1 cellular context compared by ENCODE assay signal in the genomic region with DNA sequence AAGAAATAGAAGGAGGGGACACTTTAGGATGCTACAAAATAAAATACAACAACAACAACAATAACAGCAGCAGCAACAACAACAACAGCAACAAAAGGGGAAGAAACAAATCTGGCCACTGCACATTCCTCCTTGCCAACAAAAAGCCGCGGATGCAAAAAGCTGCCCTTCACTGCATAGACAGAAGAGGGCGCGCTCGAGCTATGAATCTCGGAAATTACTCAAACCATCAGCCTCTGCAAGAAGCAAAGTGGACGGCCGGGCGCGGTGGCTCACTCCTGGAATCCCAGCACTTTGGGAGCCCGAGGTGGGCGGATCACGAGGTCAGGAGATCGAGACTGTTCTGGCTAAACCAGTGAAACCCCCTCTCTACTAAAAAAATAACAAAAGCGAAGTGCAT.
TF ChIP-seq lines count a peak whose summit lies in the region.

No MANE protein-coding gene starts in this region.

TF ChIP-seq in HepG2, 621 proteins besides CTCF, POLR2A, EP300 and RAD21 (continued from another document and continues in another):
- TF ChIP-seq, protein P1, sequence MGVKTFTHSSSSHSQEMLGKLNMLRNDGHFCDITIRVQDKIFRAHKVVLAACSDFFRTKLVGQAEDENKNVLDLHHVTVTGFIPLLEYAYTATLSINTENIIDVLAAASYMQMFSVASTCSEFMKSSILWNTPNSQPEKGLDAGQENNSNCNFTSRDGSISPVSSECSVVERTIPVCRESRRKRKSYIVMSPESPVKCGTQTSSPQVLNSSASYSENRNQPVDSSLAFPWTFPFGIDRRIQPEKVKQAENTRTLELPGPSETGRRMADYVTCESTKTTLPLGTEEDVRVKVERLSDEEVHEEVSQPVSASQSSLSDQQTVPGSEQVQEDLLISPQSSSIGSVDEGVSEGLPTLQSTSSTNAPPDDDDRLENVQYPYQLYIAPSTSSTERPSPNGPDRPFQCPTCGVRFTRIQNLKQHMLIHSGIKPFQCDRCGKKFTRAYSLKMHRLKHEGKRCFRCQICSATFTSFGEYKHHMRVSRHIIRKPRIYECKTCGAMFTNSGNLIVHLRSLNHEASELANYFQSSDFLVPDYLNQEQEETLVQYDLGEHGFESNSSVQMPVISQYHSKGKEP (CRISPR knock-in tag; IDR thresholded peaks at IDR 0.05), result 0 out of 2 replicates have a peak, but pooled peaks have one; percentile 79
- TF ChIP-seq GATAD2A (CRISPR knock-in tag; IDR thresholded peaks at IDR 0.05), result peak; percentile 85
- TF ChIP-seq KLF6 (CRISPR knock-in tag; IDR thresholded peaks at IDR 0.05), result peak; percentile 90
- TF ChIP-seq SP140L (CRISPR knock-in tag; IDR thresholded peaks at IDR 0.05; ENCODE audit: borderline replicate concordance), result peak; percentile 88; the same call in 1 of the 2 replicates
- TF ChIP-seq ZNF264 (CRISPR knock-in tag; IDR thresholded peaks at IDR 0.05), result peak; percentile 88
- peak; percentile 93 for TF ChIP-seq JARID2 (CRISPR knock-in tag; IDR thresholded peaks at IDR 0.05; ENCODE audit: insufficient replicate concordance)
- TF ChIP-seq, protein P2, sequence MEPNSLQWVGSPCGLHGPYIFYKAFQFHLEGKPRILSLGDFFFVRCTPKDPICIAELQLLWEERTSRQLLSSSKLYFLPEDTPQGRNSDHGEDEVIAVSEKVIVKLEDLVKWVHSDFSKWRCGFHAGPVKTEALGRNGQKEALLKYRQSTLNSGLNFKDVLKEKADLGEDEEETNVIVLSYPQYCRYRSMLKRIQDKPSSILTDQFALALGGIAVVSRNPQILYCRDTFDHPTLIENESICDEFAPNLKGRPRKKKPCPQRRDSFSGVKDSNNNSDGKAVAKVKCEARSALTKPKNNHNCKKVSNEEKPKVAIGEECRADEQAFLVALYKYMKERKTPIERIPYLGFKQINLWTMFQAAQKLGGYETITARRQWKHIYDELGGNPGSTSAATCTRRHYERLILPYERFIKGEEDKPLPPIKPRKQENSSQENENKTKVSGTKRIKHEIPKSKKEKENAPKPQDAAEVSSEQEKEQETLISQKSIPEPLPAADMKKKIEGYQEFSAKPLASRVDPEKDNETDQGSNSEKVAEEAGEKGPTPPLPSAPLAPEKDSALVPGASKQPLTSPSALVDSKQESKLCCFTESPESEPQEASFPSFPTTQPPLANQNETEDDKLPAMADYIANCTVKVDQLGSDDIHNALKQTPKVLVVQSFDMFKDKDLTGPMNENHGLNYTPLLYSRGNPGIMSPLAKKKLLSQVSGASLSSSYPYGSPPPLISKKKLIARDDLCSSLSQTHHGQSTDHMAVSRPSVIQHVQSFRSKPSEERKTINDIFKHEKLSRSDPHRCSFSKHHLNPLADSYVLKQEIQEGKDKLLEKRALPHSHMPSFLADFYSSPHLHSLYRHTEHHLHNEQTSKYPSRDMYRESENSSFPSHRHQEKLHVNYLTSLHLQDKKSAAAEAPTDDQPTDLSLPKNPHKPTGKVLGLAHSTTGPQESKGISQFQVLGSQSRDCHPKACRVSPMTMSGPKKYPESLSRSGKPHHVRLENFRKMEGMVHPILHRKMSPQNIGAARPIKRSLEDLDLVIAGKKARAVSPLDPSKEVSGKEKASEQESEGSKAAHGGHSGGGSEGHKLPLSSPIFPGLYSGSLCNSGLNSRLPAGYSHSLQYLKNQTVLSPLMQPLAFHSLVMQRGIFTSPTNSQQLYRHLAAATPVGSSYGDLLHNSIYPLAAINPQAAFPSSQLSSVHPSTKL (CRISPR knock-in tag; IDR thresholded peaks at IDR 0.05), result peak; percentile 82
- peak; percentile 70; the same call in 1 of the 2 replicates for TF ChIP-seq RFXAP (CRISPR knock-in tag; IDR thresholded peaks at IDR 0.05; ENCODE audit: borderline replicate concordance)
- TF ChIP-seq ZNF205 (CRISPR knock-in tag; IDR thresholded peaks at IDR 0.05), result peak; percentile 86; the same call in 1 of the 2 replicates
- TF ChIP-seq BCL6 (CRISPR knock-in tag; IDR thresholded peaks at IDR 0.05), result peak; percentile 36; the same call in 1 of the 2 replicates
- TF ChIP-seq, protein P3, sequence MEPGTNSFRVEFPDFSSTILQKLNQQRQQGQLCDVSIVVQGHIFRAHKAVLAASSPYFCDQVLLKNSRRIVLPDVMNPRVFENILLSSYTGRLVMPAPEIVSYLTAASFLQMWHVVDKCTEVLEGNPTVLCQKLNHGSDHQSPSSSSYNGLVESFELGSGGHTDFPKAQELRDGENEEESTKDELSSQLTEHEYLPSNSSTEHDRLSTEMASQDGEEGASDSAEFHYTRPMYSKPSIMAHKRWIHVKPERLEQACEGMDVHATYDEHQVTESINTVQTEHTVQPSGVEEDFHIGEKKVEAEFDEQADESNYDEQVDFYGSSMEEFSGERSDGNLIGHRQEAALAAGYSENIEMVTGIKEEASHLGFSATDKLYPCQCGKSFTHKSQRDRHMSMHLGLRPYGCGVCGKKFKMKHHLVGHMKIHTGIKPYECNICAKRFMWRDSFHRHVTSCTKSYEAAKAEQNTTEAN (CRISPR knock-in tag; conservative IDR thresholded peaks at IDR 0.05), result peak; percentile 80
- peak; percentile 72; the same call in 1 of the 2 replicates for TF ChIP-seq KLF12 (CRISPR knock-in tag; IDR thresholded peaks at IDR 0.05; ENCODE audit: borderline replicate concordance)
- TF ChIP-seq PHF8 (CRISPR knock-in tag; IDR thresholded peaks at IDR 0.05), result peak; percentile 27; the same call in 1 of the 2 replicates
- TF ChIP-seq, protein P4, sequence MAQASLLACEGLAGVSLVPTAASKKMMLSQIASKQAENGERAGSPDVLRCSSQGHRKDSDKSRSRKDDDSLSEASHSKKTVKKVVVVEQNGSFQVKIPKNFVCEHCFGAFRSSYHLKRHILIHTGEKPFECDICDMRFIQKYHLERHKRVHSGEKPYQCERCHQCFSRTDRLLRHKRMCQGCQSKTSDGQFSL (CRISPR knock-in tag; IDR thresholded peaks at IDR 0.05), result 0 out of 2 replicates have a peak, but pooled peaks have one; percentile 29
- TF ChIP-seq, protein P5, sequence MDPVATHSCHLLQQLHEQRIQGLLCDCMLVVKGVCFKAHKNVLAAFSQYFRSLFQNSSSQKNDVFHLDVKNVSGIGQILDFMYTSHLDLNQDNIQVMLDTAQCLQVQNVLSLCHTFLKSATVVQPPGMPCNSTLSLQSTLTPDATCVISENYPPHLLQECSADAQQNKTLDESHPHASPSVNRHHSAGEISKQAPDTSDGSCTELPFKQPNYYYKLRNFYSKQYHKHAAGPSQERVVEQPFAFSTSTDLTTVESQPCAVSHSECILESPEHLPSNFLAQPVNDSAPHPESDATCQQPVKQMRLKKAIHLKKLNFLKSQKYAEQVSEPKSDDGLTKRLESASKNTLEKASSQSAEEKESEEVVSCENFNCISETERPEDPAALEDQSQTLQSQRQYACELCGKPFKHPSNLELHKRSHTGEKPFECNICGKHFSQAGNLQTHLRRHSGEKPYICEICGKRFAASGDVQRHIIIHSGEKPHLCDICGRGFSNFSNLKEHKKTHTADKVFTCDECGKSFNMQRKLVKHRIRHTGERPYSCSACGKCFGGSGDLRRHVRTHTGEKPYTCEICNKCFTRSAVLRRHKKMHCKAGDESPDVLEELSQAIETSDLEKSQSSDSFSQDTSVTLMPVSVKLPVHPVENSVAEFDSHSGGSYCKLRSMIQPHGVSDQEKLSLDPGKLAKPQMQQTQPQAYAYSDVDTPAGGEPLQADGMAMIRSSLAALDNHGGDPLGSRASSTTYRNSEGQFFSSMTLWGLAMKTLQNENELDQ (CRISPR knock-in tag; IDR thresholded peaks at IDR 0.05; ENCODE audit: borderline replicate concordance), result 0 out of 2 replicates have a peak, but pooled peaks have one; percentile 76
- peak; percentile 63 for TF ChIP-seq RARA (CRISPR knock-in tag; IDR thresholded peaks at IDR 0.05)
- TF ChIP-seq, protein P6, sequence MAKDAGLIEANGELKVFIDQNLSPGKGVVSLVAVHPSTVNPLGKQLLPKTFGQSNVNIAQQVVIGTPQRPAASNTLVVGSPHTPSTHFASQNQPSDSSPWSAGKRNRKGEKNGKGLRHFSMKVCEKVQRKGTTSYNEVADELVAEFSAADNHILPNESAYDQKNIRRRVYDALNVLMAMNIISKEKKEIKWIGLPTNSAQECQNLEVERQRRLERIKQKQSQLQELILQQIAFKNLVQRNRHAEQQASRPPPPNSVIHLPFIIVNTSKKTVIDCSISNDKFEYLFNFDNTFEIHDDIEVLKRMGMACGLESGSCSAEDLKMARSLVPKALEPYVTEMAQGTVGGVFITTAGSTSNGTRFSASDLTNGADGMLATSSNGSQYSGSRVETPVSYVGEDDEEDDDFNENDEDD (CRISPR knock-in tag; IDR thresholded peaks at IDR 0.05; ENCODE audit: borderline replicate concordance), result peak; percentile 50; the same call in 1 of the 2 replicates
- peak; percentile 90 for TF ChIP-seq ZNF331 (CRISPR knock-in tag; IDR thresholded peaks at IDR 0.05)
- TF ChIP-seq HMG20A (CRISPR knock-in tag; IDR thresholded peaks at IDR 0.05; ENCODE audit: borderline replicate concordance), result peak; percentile 68; the same call in 1 of the 2 replicates
- peak; percentile 77; the same call in 1 of the 2 replicates for TF ChIP-seq ZNF12 (CRISPR knock-in tag; IDR thresholded peaks at IDR 0.05)
- peak; percentile 68; the same call in 1 of the 2 replicates for TF ChIP-seq FOXO1 (CRISPR knock-in tag; IDR thresholded peaks at IDR 0.05)
- TF ChIP-seq, protein P7, sequence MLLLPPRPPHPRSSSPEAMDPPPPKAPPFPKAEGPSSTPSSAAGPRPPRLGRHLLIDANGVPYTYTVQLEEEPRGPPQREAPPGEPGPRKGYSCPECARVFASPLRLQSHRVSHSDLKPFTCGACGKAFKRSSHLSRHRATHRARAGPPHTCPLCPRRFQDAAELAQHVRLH (CRISPR knock-in tag; IDR thresholded peaks at IDR 0.05; ENCODE audit: borderline replicate concordance, low read depth), result peak; percentile 97
- peak; percentile 80 for TF ChIP-seq KAT8 (CRISPR knock-in tag; IDR thresholded peaks at IDR 0.05)
- TF ChIP-seq, protein P8, sequence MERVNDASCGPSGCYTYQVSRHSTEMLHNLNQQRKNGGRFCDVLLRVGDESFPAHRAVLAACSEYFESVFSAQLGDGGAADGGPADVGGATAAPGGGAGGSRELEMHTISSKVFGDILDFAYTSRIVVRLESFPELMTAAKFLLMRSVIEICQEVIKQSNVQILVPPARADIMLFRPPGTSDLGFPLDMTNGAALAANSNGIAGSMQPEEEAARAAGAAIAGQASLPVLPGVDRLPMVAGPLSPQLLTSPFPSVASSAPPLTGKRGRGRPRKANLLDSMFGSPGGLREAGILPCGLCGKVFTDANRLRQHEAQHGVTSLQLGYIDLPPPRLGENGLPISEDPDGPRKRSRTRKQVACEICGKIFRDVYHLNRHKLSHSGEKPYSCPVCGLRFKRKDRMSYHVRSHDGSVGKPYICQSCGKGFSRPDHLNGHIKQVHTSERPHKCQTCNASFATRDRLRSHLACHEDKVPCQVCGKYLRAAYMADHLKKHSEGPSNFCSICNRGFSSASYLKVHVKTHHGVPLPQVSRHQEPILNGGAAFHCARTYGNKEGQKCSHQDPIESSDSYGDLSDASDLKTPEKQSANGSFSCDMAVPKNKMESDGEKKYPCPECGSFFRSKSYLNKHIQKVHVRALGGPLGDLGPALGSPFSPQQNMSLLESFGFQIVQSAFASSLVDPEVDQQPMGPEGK (CRISPR knock-in tag; IDR thresholded peaks at IDR 0.05), result peak; percentile 57
- TF ChIP-seq ZNF777 (CRISPR knock-in tag; IDR thresholded peaks at IDR 0.05), result peak; percentile 87
- peak; percentile 58; the same call in 1 of the 2 replicates for TF ChIP-seq TEAD2 (CRISPR knock-in tag; IDR thresholded peaks at IDR 0.05)
- TF ChIP-seq KMT2A (CRISPR knock-in tag; IDR thresholded peaks at IDR 0.05), result 0 out of 2 replicates have a peak, but pooled peaks have one; percentile 49
- TF ChIP-seq, protein P9, sequence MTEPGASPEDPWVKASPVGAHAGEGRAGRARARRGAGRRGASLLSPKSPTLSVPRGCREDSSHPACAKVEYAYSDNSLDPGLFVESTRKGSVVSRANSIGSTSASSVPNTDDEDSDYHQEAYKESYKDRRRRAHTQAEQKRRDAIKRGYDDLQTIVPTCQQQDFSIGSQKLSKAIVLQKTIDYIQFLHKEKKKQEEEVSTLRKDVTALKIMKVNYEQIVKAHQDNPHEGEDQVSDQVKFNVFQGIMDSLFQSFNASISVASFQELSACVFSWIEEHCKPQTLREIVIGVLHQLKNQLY (CRISPR knock-in tag; IDR thresholded peaks at IDR 0.05), result peak; percentile 71; the same call in 1 of the 2 replicates
- TF ChIP-seq KDM2A (CRISPR knock-in tag; IDR thresholded peaks at IDR 0.05; ENCODE audit: borderline replicate concordance, low read depth), result peak; percentile 89
- TF ChIP-seq, protein P10, sequence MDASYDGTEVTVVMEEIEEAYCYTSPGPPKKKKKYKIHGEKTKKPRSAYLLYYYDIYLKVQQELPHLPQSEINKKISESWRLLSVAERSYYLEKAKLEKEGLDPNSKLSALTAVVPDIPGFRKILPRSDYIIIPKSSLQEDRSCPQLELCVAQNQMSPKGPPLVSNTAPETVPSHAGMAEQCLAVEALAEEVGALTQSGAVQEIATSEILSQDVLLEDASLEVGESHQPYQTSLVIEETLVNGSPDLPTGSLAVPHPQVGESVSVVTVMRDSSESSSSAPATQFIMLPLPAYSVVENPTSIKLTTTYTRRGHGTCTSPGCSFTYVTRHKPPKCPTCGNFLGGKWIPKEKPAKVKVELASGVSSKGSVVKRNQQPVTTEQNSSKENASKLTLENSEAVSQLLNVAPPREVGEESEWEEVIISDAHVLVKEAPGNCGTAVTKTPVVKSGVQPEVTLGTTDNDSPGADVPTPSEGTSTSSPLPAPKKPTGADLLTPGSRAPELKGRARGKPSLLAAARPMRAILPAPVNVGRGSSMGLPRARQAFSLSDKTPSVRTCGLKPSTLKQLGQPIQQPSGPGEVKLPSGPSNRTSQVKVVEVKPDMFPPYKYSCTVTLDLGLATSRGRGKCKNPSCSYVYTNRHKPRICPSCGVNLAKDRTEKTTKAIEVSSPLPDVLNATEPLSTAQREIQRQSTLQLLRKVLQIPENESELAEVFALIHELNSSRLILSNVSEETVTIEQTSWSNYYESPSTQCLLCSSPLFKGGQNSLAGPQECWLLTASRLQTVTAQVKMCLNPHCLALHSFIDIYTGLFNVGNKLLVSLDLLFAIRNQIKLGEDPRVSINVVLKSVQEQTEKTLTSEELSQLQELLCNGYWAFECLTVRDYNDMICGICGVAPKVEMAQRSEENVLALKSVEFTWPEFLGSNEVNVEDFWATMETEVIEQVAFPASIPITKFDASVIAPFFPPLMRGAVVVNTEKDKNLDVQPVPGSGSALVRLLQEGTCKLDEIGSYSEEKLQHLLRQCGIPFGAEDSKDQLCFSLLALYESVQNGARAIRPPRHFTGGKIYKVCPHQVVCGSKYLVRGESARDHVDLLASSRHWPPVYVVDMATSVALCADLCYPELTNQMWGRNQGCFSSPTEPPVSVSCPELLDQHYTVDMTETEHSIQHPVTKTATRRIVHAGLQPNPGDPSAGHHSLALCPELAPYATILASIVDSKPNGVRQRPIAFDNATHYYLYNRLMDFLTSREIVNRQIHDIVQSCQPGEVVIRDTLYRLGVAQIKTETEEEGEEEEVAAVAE (CRISPR knock-in tag; IDR thresholded peaks at IDR 0.05; ENCODE audit: borderline replicate concordance), result peak; percentile 74; the same call in 1 of the 2 replicates
- peak; percentile 80 for TF ChIP-seq KMT2B (CRISPR knock-in tag; IDR thresholded peaks at IDR 0.05)
- peak; percentile 89 for TF ChIP-seq TSC22D2 (CRISPR knock-in tag; IDR thresholded peaks at IDR 0.05; ENCODE audit: borderline replicate concordance)
- peak; percentile 67 for TF ChIP-seq GABPB1 (CRISPR knock-in tag; IDR thresholded peaks at IDR 0.05)
- peak; percentile 50; the same call in 1 of the 2 replicates for TF ChIP-seq YEATS4 (CRISPR knock-in tag; IDR thresholded peaks at IDR 0.05; ENCODE audit: borderline replicate concordance)
- TF ChIP-seq KLF9 (CRISPR knock-in tag; IDR thresholded peaks at IDR 0.05; ENCODE audit: low read depth), result peak; percentile 78; the same call in 1 of the 2 replicates
- TF ChIP-seq ZFP90 (CRISPR knock-in tag; IDR thresholded peaks at IDR 0.05; ENCODE audit: borderline replicate concordance), result peak; percentile 73; the same call in 1 of the 2 replicates
- TF ChIP-seq HOXA5 (CRISPR knock-in tag; IDR thresholded peaks at IDR 0.05), result peak; percentile 80; the same call in 1 of the 2 replicates
